In the genomic region with DNA sequence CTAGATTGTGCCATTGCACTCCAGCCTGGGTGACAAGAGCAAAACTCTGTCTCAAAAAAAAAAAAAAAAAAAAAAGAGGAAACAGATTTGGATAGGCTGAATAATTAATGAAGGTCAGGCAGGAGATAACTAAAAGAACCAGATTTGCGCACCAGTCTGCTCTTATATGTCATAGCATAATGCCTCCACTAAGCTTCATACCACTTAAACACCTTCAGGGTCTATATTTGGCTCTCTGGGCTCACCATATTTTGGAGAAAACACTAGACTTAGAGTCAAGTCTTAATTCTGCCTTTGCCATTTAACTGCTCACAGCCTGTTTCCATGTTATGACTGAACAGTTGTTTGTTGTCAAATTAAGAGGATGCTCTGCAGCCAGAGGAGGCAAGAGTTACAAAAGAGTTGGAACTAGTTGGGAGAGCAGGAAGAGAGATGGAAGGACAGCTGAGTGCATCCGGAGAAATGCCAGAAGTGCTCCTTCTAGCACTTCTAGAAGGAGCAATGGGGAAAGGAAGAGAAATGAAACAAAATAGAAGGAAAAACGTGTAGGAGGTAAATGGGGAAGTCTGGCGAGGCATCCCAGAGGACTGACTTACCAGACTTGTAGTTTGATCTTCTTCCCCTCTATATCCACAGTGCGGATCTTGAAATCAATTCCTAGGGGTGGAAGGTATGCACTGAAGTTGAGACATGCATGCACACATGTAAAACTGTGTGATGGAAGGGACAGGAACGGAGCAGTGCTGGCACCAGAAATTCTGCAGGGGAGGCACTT, we compare ENCODE assay signal across 10 cellular contexts. TPM values are rescaled to one million over a fixed set of nuclear protein-coding genes. Genes with fewer than 3 reads are reported as not detected.
DNase-seq lines count a peak whose midpoint lies in the region; ATAC-seq and TF ChIP-seq lines count a peak whose summit lies in the region.
"Had no signal": no experiment of that assay in that cellular context is flagged by ENCODE, and none has a peak within 500 bp of the region (broad histone marks: within the 10 kb centered on the region; RNA-seq: fewer than 3 reads in every experiment).

No MANE protein-coding gene starts in this region.

- peaks cover 2% of the 10 kb centered on the region for H3K27me3 Mint-ChIP-seq in HFFc6 (ENCODE audit: insufficient read depth)
- no peaks in the 10 kb centered on the region for H3K27me3 Mint-ChIP-seq in activated naive CD8-positive, alpha-beta T cell treated with anti-CD3 and anti-CD28 coated beads for 36 hours
- H3K27me3 Mint-ChIP-seq in stimulated activated naive CD8-positive, alpha-beta T cell treated with anti-CD3 and anti-CD28 coated beads, Interleukin-15, amount 100 ng/mL, for 72 hours = no peaks in the 10 kb centered on the region

- ATAC-seq in stimulated activated naive CD8-positive, alpha-beta T cell treated with anti-CD3 and anti-CD28 coated beads, Interleukin-15, amount 100 ng/mL, for 72 hours = no peak
- ATAC-seq in GM18861 (IDR thresholded peaks at IDR 0.05; ENCODE audit: unreplicated experiment) = no peak
- no peak for ATAC-seq in GM19351 (IDR thresholded peaks at IDR 0.05; ENCODE audit: unreplicated experiment)

- H3K27ac Mint-ChIP-seq in HFFc6 = peak overlapping the region; percentile 88
- H3K27ac Mint-ChIP-seq in activated naive CD8-positive, alpha-beta T cell treated with anti-CD3 and anti-CD28 coated beads for 36 hours = peak overlapping the region; percentile 65
- no peak overlapping the region for H3K27ac Mint-ChIP-seq in stimulated activated naive CD8-positive, alpha-beta T cell treated with anti-CD3 and anti-CD28 coated beads, Interleukin-15, amount 100 ng/mL, for 72 hours

- peaks cover 26% of the 10 kb centered on the region for H3K4me1 Mint-ChIP-seq in HFFc6 (ENCODE audit: low read depth)
- H3K4me1 Mint-ChIP-seq in activated naive CD8-positive, alpha-beta T cell treated with anti-CD3 and anti-CD28 coated beads for 36 hours = peaks cover 26% of the 10 kb centered on the region
- H3K4me1 Mint-ChIP-seq in stimulated activated naive CD8-positive, alpha-beta T cell treated with anti-CD3 and anti-CD28 coated beads, Interleukin-15, amount 100 ng/mL, for 72 hours = peaks cover 33% of the 10 kb centered on the region

- no peak overlapping the region for H3K9ac ChIP-seq in iPS-15b (ENCODE audit: low read depth, low read length)

- no peaks in the 10 kb centered on the region for H3K9me3 ChIP-seq in iPS-15b (ENCODE audit: control insufficient read depth, insufficient read depth, low read length)

- peaks cover 23% of the 10 kb centered on the region for H3K36me3 ChIP-seq in iPS-15b (ENCODE audit: control insufficient read depth, insufficient read depth, low read length)

- peaks cover 24% of the 10 kb centered on the region for H3K36me3 Mint-ChIP-seq in HFFc6 (ENCODE audit: low read depth)
- H3K36me3 Mint-ChIP-seq in activated naive CD8-positive, alpha-beta T cell treated with anti-CD3 and anti-CD28 coated beads for 36 hours = peaks cover 6% of the 10 kb centered on the region

- H3K4me3 Mint-ChIP-seq in HFFc6 = peak overlapping the region; percentile 95
- peak overlapping the region; percentile 27 for H3K4me3 Mint-ChIP-seq in activated naive CD8-positive, alpha-beta T cell treated with anti-CD3 and anti-CD28 coated beads for 36 hours
- peak overlapping the region; percentile 27 to 49 for H3K4me3 Mint-ChIP-seq in stimulated activated naive CD8-positive, alpha-beta T cell treated with anti-CD3 and anti-CD28 coated beads, Interleukin-15, amount 100 ng/mL, for 72 hours

- DNase-seq in HFFc6 = no peak
- no peak for DNase-seq in activated naive CD8-positive, alpha-beta T cell treated with anti-CD3 and anti-CD28 coated beads for 36 hours
- DNase-seq in stimulated activated naive CD8-positive, alpha-beta T cell treated with anti-CD3 and anti-CD28 coated beads, Interleukin-15, amount 100 ng/mL, for 72 hours = no peak
- DNase-seq in NCI-H1417 (lab: John Stamatoyannopoulos, UW) = no peak
- no peak for DNase-seq in germinal center (ENCODE audit: low spot score)
- DNase-seq: NCI-H1105 treated with DMSO at 0.1 percent for 48 hours, occipital lobe had no signal

- no peaks in the 10 kb centered on the region for H3K27me3 ChIP-seq in iPS-15b (ENCODE audit: control insufficient read depth, insufficient read depth, low read length)

- 0 out of 2 replicates have a peak, but pooled peaks have one; percentile 3 for TF ChIP-seq CTCF in HFFc6 (IDR thresholded peaks at IDR 0.05)

- no peaks in the 10 kb centered on the region for H3K9me3 Mint-ChIP-seq in HFFc6
- H3K9me3 Mint-ChIP-seq in activated naive CD8-positive, alpha-beta T cell treated with anti-CD3 and anti-CD28 coated beads for 36 hours = no peaks in the 10 kb centered on the region
- H3K9me3 Mint-ChIP-seq in stimulated activated naive CD8-positive, alpha-beta T cell treated with anti-CD3 and anti-CD28 coated beads, Interleukin-15, amount 100 ng/mL, for 72 hours = no peaks in the 10 kb centered on the region

- peaks cover 14% of the 10 kb centered on the region for H3K4me1 ChIP-seq in iPS-15b (ENCODE audit: control insufficient read depth, insufficient read depth, low read length)

- H3K4me3 ChIP-seq in iPS-15b (ENCODE audit: low read depth, low read length) = peak overlapping the region; percentile 68

RNA-seq across cellular contexts. Expression of gene RAB13, which starts 1.8 kb away (rescaled TPM):
- total RNA-seq in HFFc6 (2021; fragmentation: NEBNext Ultra II Directional; extraction: Animal tissue kit (Norgen Biotek cat#: 25700)) = 100 to 1,000 TPM; 119 to 138 (median 128) TPM
- total RNA-seq in activated naive CD8-positive, alpha-beta T cell treated with anti-CD3 and anti-CD28 coated beads for 36 hours = 10 to 100 TPM; 48.7 to 53.5 TPM

RNA-seq across cellular contexts. Expression of gene RPS27, which starts 6.2 kb away (rescaled TPM):
- total RNA-seq in HFFc6 (2021; fragmentation: NEBNext Ultra II Directional; extraction: Animal tissue kit (Norgen Biotek cat#: 25700)) = 1,000 to 10,000 TPM in 4 of 6 experiments, 100 to 1,000 TPM in 2; 954 to 1,562 (median 1,206) TPM
- total RNA-seq in activated naive CD8-positive, alpha-beta T cell treated with anti-CD3 and anti-CD28 coated beads for 36 hours = 1,000 to 10,000 TPM; 1,340 to 1,924 TPM

RNA-seq across cellular contexts. Expression of gene JTB, which starts 6.8 kb away (rescaled TPM):
- total RNA-seq in HFFc6 (2021; fragmentation: NEBNext Ultra II Directional; extraction: Animal tissue kit (Norgen Biotek cat#: 25700)) = 100 to 1,000 TPM in 5 of 6 experiments, 10 to 100 TPM in 1; 99.3 to 128 (median 109) TPM
- 100 to 1,000 TPM; 204 to 214 TPM for total RNA-seq in activated naive CD8-positive, alpha-beta T cell treated with anti-CD3 and anti-CD28 coated beads for 36 hours

RNA-seq across cellular contexts. Expression of gene CREB3L4, which starts 16.6 kb away (rescaled TPM):
- total RNA-seq in HFFc6 (2021; fragmentation: NEBNext Ultra II Directional; extraction: Animal tissue kit (Norgen Biotek cat#: 25700)) = 1 to 10 TPM; 3.6 to 4.6 (median 4.1) TPM
- total RNA-seq in activated naive CD8-positive, alpha-beta T cell treated with anti-CD3 and anti-CD28 coated beads for 36 hours = 1 to 10 TPM; 6.8 to 7.3 TPM

RNA-seq across cellular contexts. Expression of gene SLC39A1, which starts 21.0 kb away (rescaled TPM):
- 10 to 100 TPM; 88.8 to 95.7 (median 93.0) TPM for total RNA-seq in HFFc6 (2021; fragmentation: NEBNext Ultra II Directional; extraction: Animal tissue kit (Norgen Biotek cat#: 25700))
- 10 to 100 TPM; 60.6 to 63.1 TPM for total RNA-seq in activated naive CD8-positive, alpha-beta T cell treated with anti-CD3 and anti-CD28 coated beads for 36 hours

Comparison
In these comparisons a context has a peak if more than half of its experiments do, and no peak if none do; other contexts are left out.
1. H3K27ac Mint-ChIP-seq: peak in HFFc6 (single experiment) and activated naive CD8-positive, alpha-beta T cell treated with anti-CD3 and anti-CD28 coated beads for 36 hours (single experiment); none in stimulated activated naive CD8-positive, alpha-beta T cell treated with anti-CD3 and anti-CD28 coated beads, Interleukin-15, amount 100 ng/mL, for 72 hours (0 of 2).
2. H3K4me3 Mint-ChIP-seq: peak in every context shown above with its lines; median percentile 95 in HFFc6; 38 in stimulated activated naive CD8-positive, alpha-beta T cell treated with anti-CD3 and anti-CD28 coated beads, Interleukin-15, amount 100 ng/mL, for 72 hours; 27 in activated naive CD8-positive, alpha-beta T cell treated with anti-CD3 and anti-CD28 coated beads for 36 hours.